ENCODE assay signal across 34 cellular contexts in the genomic region with DNA sequence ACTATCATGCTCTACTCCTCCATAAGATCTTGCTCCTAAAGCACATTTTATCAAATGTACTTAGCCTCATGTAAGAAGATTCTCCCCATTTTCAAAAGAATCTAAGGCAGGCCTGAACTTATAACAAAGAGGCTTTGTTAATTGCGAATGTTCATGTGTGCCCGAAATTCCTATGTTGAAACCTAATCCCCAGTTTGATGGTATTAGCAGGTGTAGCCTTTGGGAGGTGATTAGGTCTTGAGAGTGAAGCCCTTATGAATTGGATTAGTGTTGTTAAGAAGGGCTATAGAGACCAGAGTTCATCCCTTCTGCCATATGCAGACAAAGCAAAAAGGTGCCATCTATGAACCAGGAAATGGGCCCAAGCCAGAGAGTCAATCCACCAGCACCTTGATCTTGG.
"Had no signal": no experiment of that assay in that cellular context is flagged by ENCODE, and none has a peak within 500 bp of the region (broad histone marks: within the 10 kb centered on the region; RNA-seq: fewer than 3 reads in every experiment).

No MANE protein-coding gene starts in this region.

- H3K4me3 ChIP-seq: adrenal gland, body of pancreas, breast epithelium had no signal

- H3K9me3 Mint-ChIP-seq: activated B cell treated with CpG ODN at 0.5 μM for 24 hours; activated CD4-positive, alpha-beta memory T cell treated with anti-CD3 and anti-CD28 coated beads for 36 hours; activated CD4-positive, alpha-beta T cell treated with anti-CD3 and anti-CD28 coated beads, Interleukin-2, amount 10 ng/mL, durations not matched to agents 24 days and 14 days; activated CD8-positive, alpha-beta T cell treated with anti-CD3 and anti-CD28 coated beads for 36 hours; activated naive CD4-positive, alpha-beta T cell treated with anti-CD3 and anti-CD28 coated beads for 36 hours; activated naive CD8-positive, alpha-beta T cell treated with anti-CD3 and anti-CD28 coated beads for 36 hours; activated T-cell treated with anti-CD3 and anti-CD28 coated beads, Interleukin-2, amount 50 U/mL, for 4 hours; activated T-helper 1 cell treated with anti-CD3 and anti-CD28 coated beads, Interleukin-12 subunit alpha, Interleukin-12 subunit beta, Interleukin-2, Interleukin-4 antibody, amounts not matched to agents 30 ng/mL and 10 ng/mL and 1 ng/mL, durations not matched to agents 14 hours and 24 hours and 36 hours; activated T-helper 17 cell treated with anti-CD3 and anti-CD28 coated beads, Interleukin-2, amount 50 U/mL, for 72 hours; T-helper 1 cell treated with Interleukin-12 subunit alpha and Interleukin-12 subunit beta and Interleukin-4 antibody, amounts not matched to agents 30 μg/mL and 1 μg/mL, for 36 hours; T-helper 2 cell treated with Interferon-gamma antibody and Interleukin-4, amounts not matched to agents 5 μg/mL and 100 μg/mL, for 36 hours had no signal

- H3K36me3 Mint-ChIP-seq: activated CD4-positive, alpha-beta memory T cell treated with anti-CD3 and anti-CD28 coated beads for 36 hours; activated naive CD4-positive, alpha-beta T cell treated with anti-CD3 and anti-CD28 coated beads, Interleukin-2, amount 50 U/mL, for 72 hours; activated naive CD8-positive, alpha-beta T cell treated with anti-CD3 and anti-CD28 coated beads for 36 hours had no signal

- ATAC-seq: activated CD8-positive, alpha-beta T cell treated with anti-CD3 and anti-CD28 coated beads for 36 hours; activated naive CD4-positive, alpha-beta T cell treated with anti-CD3 and anti-CD28 coated beads, Interleukin-2, amount 50 U/mL, for 72 hours; activated T-cell treated with anti-CD3 and anti-CD28 coated beads, Interleukin-2, amount 50 U/mL, for 4 hours; activated T-cell treated with anti-CD3 and anti-CD28 coated beads, Interleukin-2, amount 50 U/mL, for 72 hours; activated T-helper 17 cell treated with anti-CD3 and anti-CD28 coated beads, Interleukin-2, amount 50 U/mL, for 72 hours; body of pancreas had no signal

- DNase-seq: activated B cell treated with CpG ODN at 0.5 μM for 24 hours; activated CD4-positive, alpha-beta memory T cell treated with anti-CD3 and anti-CD28 coated beads for 36 hours; activated CD4-positive, alpha-beta T cell treated with anti-CD3 and anti-CD28 coated beads for 4 hours; activated CD4-positive, alpha-beta T cell treated with anti-CD3 and anti-CD28 coated beads, Interleukin-2, amount 10 ng/mL, durations not matched to agents 24 days and 14 days; activated CD4-positive, alpha-beta T cell treated with anti-CD3 and anti-CD28 coated beads, Interleukin-2, amount 50 U/mL, for 1 hour; activated CD4-positive, alpha-beta T cell treated with anti-CD3 and anti-CD28 coated beads, Interleukin-2, amount 50 U/mL, for 4 hours; activated CD4-positive, CD25-positive, alpha-beta regulatory T cell treated with anti-CD3 and anti-CD28 coated beads, Interleukin-2, amount 50 U/mL, for 72 hours; activated CD8-positive, alpha-beta memory T cell treated with anti-CD3 and anti-CD28 coated beads, Interleukin-2, amount 50 U/mL, for 4 hours; activated CD8-positive, alpha-beta T cell treated with anti-CD3 and anti-CD28 coated beads for 36 hours; activated effector memory CD4-positive, alpha-beta T cell treated with anti-CD3 and anti-CD28 coated beads, Interleukin-2, amount 50 U/mL, for 16 hours; activated gamma-delta T cell treated with Interleukin-2 at 50 U/mL for 16 hours; activated naive CD4-positive, alpha-beta T cell; activated naive CD4-positive, alpha-beta T cell treated with anti-CD3 and anti-CD28 coated beads for 36 hours; activated naive CD4-positive, alpha-beta T cell treated with anti-CD3 and anti-CD28 coated beads, Interleukin-2, amount 50 U/mL, for 16 hours; activated naive CD8-positive, alpha-beta T cell treated with anti-CD3 and anti-CD28 coated beads for 36 hours; activated T-cell treated with anti-CD3 and anti-CD28 coated beads for 4 hours; activated T-cell treated with anti-CD3 and anti-CD28 coated beads, Interleukin-2, amount 50 U/mL, for 1 hour; activated T-cell treated with anti-CD3 and anti-CD28 coated beads, Interleukin-2, amount 50 U/mL, for 4 hours; activated T-cell treated with anti-CD3 and anti-CD28 coated beads, Interleukin-2, amount 50 U/mL, for 72 hours; adrenal gland; amniotic stem cell; aorta; body of pancreas; brain microvascular endothelial cell; central memory CD4-positive, alpha-beta T cell; T-helper 2 cell; T-helper 9 cell had no signal

- H3K27ac ChIP-seq: adrenal gland, body of pancreas, brain microvascular endothelial cell, breast epithelium, VCaP had no signal

- H3K9me3 ChIP-seq: adrenal gland, body of pancreas, breast epithelium had no signal

- H3K27ac Mint-ChIP-seq: activated B cell treated with CpG ODN at 0.5 μM for 24 hours; activated CD4-positive, alpha-beta memory T cell treated with anti-CD3 and anti-CD28 coated beads for 36 hours; activated CD4-positive, alpha-beta T cell treated with anti-CD3 and anti-CD28 coated beads, Interleukin-2, amount 10 ng/mL, durations not matched to agents 24 days and 14 days; activated CD8-positive, alpha-beta T cell treated with anti-CD3 and anti-CD28 coated beads for 36 hours; activated naive CD4-positive, alpha-beta T cell treated with anti-CD3 and anti-CD28 coated beads for 36 hours; activated naive CD4-positive, alpha-beta T cell treated with anti-CD3 and anti-CD28 coated beads, Interleukin-2, amount 50 U/mL, for 72 hours; activated naive CD8-positive, alpha-beta T cell treated with anti-CD3 and anti-CD28 coated beads for 36 hours; activated T-cell treated with anti-CD3 and anti-CD28 coated beads, Interleukin-2, amount 50 U/mL, for 72 hours; activated T-helper 1 cell treated with anti-CD3 and anti-CD28 coated beads, Interleukin-12 subunit alpha, Interleukin-12 subunit beta, Interleukin-2, Interleukin-4 antibody, amounts not matched to agents 30 ng/mL and 10 ng/mL and 1 ng/mL, durations not matched to agents 14 hours and 24 hours and 36 hours; activated T-helper 17 cell treated with anti-CD3 and anti-CD28 coated beads, Interleukin-2, amount 50 U/mL, for 72 hours; T-helper 1 cell treated with Interleukin-12 subunit alpha and Interleukin-12 subunit beta and Interleukin-4 antibody, amounts not matched to agents 30 μg/mL and 1 μg/mL, for 36 hours; T-helper 2 cell treated with Interferon-gamma antibody and Interleukin-4, amounts not matched to agents 5 μg/mL and 100 μg/mL, for 36 hours had no signal

- H3K4me1 ChIP-seq: adrenal gland, body of pancreas, breast epithelium had no signal

- H3K4me1 Mint-ChIP-seq: activated B cell treated with CpG ODN at 0.5 μM for 24 hours; activated CD4-positive, alpha-beta T cell treated with anti-CD3 and anti-CD28 coated beads, Interleukin-2, amount 10 ng/mL, durations not matched to agents 24 days and 14 days; activated naive CD8-positive, alpha-beta T cell treated with anti-CD3 and anti-CD28 coated beads for 36 hours; activated T-helper 17 cell treated with anti-CD3 and anti-CD28 coated beads, Interleukin-2, amount 50 U/mL, for 72 hours had no signal

- H3K4me3 Mint-ChIP-seq: activated B cell treated with CpG ODN at 0.5 μM for 24 hours; activated CD4-positive, alpha-beta memory T cell treated with anti-CD3 and anti-CD28 coated beads for 36 hours; activated CD4-positive, alpha-beta T cell treated with anti-CD3 and anti-CD28 coated beads, Interleukin-2, amount 10 ng/mL, durations not matched to agents 24 days and 14 days; activated CD8-positive, alpha-beta T cell treated with anti-CD3 and anti-CD28 coated beads for 36 hours; activated naive CD4-positive, alpha-beta T cell treated with anti-CD3 and anti-CD28 coated beads for 36 hours; activated naive CD8-positive, alpha-beta T cell treated with anti-CD3 and anti-CD28 coated beads for 36 hours; activated T-cell treated with anti-CD3 and anti-CD28 coated beads, Interleukin-2, amount 50 U/mL, for 4 hours; activated T-cell treated with anti-CD3 and anti-CD28 coated beads, Interleukin-2, amount 50 U/mL, for 72 hours; activated T-helper 1 cell treated with anti-CD3 and anti-CD28 coated beads, Interleukin-12 subunit alpha, Interleukin-12 subunit beta, Interleukin-2, Interleukin-4 antibody, amounts not matched to agents 30 ng/mL and 10 ng/mL and 1 ng/mL, durations not matched to agents 14 hours and 24 hours and 36 hours; activated T-helper 17 cell treated with anti-CD3 and anti-CD28 coated beads, Interleukin-2, amount 50 U/mL, for 72 hours; T-helper 1 cell treated with Interleukin-12 subunit alpha and Interleukin-12 subunit beta and Interleukin-4 antibody, amounts not matched to agents 30 μg/mL and 1 μg/mL, for 36 hours; T-helper 2 cell treated with Interferon-gamma antibody and Interleukin-4, amounts not matched to agents 5 μg/mL and 100 μg/mL, for 36 hours had no signal

- H3K27me3 Mint-ChIP-seq: activated B cell treated with CpG ODN at 0.5 μM for 24 hours; activated CD8-positive, alpha-beta T cell treated with anti-CD3 and anti-CD28 coated beads for 36 hours had no signal

- H3K27me3 ChIP-seq: body of pancreas, brain microvascular endothelial cell, breast epithelium had no signal

- H3K36me3 ChIP-seq: adrenal gland, brain microvascular endothelial cell, breast epithelium had no signal
